In the genomic region with DNA sequence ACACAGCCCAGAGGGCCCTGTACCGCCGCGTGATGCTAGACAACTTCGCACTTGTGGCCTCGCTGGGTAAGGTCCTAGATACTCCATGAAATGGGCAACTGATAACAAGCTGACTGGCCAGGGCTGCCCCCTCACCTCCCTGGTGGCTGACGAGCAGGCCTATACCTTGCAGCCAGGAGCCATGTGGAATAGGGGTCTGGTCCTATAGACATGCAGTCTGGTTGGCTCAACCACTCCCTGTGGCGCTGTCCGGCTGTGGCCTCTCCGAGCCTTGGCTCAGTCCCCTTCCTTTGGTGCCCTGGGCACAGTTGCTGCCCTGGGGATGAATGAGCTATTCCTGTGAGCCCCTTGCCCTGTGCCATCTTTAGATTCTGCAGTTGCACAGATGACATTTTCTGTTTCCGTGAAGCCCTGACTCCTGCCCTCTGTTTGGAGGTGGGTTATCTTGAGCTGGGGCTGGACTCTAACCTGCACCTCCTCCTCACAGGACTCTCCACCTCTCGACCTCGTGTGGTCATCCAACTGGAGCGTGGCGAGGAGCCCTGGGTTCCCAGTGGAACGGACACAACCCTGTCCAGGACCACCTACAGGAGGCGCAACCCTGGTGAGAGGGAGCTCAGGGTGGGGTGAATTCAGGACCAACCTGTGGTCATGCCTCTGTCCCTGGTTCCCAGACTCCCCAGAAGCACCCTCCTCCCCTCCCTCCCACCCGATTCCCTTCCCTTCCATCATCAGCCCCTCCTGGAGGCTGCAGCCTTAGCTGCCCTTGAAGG, we compare ENCODE assay signal across 1 cellular context.
TF ChIP-seq lines count a peak whose summit lies in the region.

No MANE protein-coding gene starts in this region.

TF ChIP-seq in K562, 482 proteins besides CTCF, POLR2A, EP300 and RAD21:
- no peak for TF ChIP-seq SMARCB1 (IDR thresholded peaks at IDR 0.05; ENCODE audit: insufficient read length, low read depth)
- TF ChIP-seq SIX5 (IDR thresholded peaks at IDR 0.05; ENCODE audit: borderline replicate concordance in 1 of 2, insufficient read depth in 1 of 2, low read depth in 1 of 2, low read length in 2 of 2), result 0 out of 4 replicates have a peak, but pooled peaks of 1 of the 2 experiments have one; percentile 3
- peak; percentile 42 for TF ChIP-seq POLR2G (IDR thresholded peaks at IDR 0.05; ENCODE audit: low read depth, low read length)
- TF ChIP-seq RBFOX2 (IDR thresholded peaks at IDR 0.05; ENCODE audit: low read depth, low read length), result 0 out of 2 replicates have a peak, but pooled peaks have one; percentile 21
